ENCODE assay signal across 8 cellular contexts in the genomic region with DNA sequence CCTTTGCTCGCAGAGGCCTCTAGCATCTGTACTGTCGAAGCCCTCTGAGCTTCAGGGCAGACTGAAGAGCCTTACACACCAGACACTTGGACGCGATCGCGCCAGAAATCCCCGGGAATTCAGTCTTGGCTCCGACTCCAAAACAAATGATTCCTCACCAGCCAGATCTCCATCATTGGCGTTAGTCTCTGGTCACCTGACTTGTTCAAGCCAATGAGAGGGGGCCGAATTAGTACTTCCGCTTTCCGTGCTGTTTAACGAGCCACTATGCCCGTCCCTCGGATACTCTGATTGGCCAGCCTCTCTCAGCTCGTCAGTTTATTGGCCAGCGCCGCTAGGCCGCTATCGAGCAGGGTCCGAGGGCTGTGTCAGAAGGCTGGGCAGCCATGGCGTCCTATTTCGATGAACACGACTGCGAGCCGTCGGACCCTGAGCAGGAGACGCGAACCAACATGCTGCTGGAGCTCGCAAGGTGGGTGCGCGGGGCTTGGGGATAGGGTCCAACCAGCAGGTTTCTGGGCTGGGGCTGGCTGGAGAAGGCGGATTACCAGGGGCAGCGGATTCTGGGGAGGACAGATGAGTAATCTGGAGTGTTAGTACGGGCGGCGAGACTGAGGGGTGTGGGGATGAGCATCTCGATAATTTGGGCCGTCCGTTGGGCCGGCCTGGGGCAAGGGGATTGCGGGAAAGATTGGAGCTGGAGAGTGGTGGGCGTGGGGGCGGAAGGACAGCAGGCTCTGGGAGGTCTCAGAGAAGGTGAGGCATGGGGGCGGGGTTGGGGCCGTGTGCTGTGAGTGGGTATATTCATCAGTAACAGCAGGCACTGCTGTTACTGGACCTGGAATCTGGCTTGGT. TPM values are rescaled to one million over a fixed set of nuclear protein-coding genes. Genes with fewer than 3 reads are reported as not detected.
DNase-seq lines count a peak whose midpoint lies in the region; ATAC-seq and TF ChIP-seq lines count a peak whose summit lies in the region.

A gene with protein sequence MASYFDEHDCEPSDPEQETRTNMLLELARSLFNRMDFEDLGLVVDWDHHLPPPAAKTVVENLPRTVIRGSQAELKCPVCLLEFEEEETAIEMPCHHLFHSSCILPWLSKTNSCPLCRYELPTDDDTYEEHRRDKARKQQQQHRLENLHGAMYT (plus strand): TSS at position 368 of the 855 bp plus-strand sequence. CDS start 19 bp downstream, at position 387.

- no peaks in the 10 kb centered on the region for H3K27me3 ChIP-seq in BJ (ENCODE audit: control insufficient read depth, insufficient read depth, low read length)
- no peaks in the 10 kb centered on the region for H3K27me3 ChIP-seq in colonic mucosa
- no peaks in the 10 kb centered on the region for H3K27me3 ChIP-seq in layer of hippocampus (ENCODE audit: control insufficient read depth, insufficient read depth, low read length)

- H3K36me3 Mint-ChIP-seq in activated CD4-positive, alpha-beta T cell treated with anti-CD3 and anti-CD28 coated beads, Interleukin-2, amount 10 ng/mL, durations not matched to agents 24 days and 14 days (ENCODE audit: low read depth): peaks cover 27% of the 10 kb centered on the region

- H3K27ac Mint-ChIP-seq in activated CD4-positive, alpha-beta T cell treated with anti-CD3 and anti-CD28 coated beads, Interleukin-2, amount 10 ng/mL, durations not matched to agents 24 days and 14 days: peak within 1 kb of the TSS; percentile 90

- H3K4me1 ChIP-seq in colonic mucosa: peaks cover 6% of the 10 kb centered on the region

- intact Hi-C loops in activated CD4-positive, alpha-beta T cell treated with anti-CD3 and anti-CD28 coated beads, Interleukin-2, amount 10 ng/mL, durations not matched to agents 24 days and 14 days (cut with micrococcal nuclease): loop anchor here (1.0 to 2.0 kb wide), 4 partner anchors 8 to 34 kb away; partner anchors contain the start of gene GGCX
- intact Hi-C loops in colonic mucosa (cut with DNase I): no loop called here

- peaks cover 20% of the 10 kb centered on the region for H3K4me1 Mint-ChIP-seq in activated CD4-positive, alpha-beta T cell treated with anti-CD3 and anti-CD28 coated beads, Interleukin-2, amount 10 ng/mL, durations not matched to agents 24 days and 14 days

- H3K9ac ChIP-seq in colonic mucosa (ENCODE audit: low read depth in 2 of 2, low read length in 2 of 2): peak within 1 kb of the TSS; percentile 94 to 98

- H3K4me3 Mint-ChIP-seq in activated CD4-positive, alpha-beta T cell treated with anti-CD3 and anti-CD28 coated beads, Interleukin-2, amount 10 ng/mL, durations not matched to agents 24 days and 14 days: peak within 1 kb of the TSS; percentile 94

- POLR2A ChIA-PET in BJ (lab: Charles Lee): interaction anchor here (0.6 to 1.6 kb wide), 3 partner anchors 9 to 129 kb away, joined by 3 to 11 read pairs (median 8); no protein-coding TSS in a partner anchor

- H3K4me3 ChIP-seq in BJ (ENCODE audit: low read depth, low read length) (peak within 1 kb of the TSS; percentile 95), colonic mucosa (peak within 1 kb of the TSS; percentile 90)

- H3K36me3 ChIP-seq in BJ (ENCODE audit: control insufficient read depth, insufficient read depth, low read length) (peaks cover 18% of the 10 kb centered on the region), colonic mucosa (no peaks in the 10 kb centered on the region)

- CTCF ChIA-PET in BJ (lab: Yijun Ruan, JAX): interaction anchor here (0.8 to 1.7 kb wide), 5 partner anchors 10 to 176 kb away, joined by 3 to 8 read pairs (median 4); no protein-coding TSS in a partner anchor

- peak; percentile 97 for DNase-seq in BJ (ENCODE audit: low read depth)
- DNase-seq in NCI-H526 treated with DMSO at 0.1 percent for 48 hours (lab: John Stamatoyannopoulos, UW): peak; percentile 98
- DNase-seq in activated CD4-positive, alpha-beta T cell treated with anti-CD3 and anti-CD28 coated beads, Interleukin-2, amount 10 ng/mL, durations not matched to agents 24 days and 14 days: peak; percentile 98
- DNase-seq in colonic mucosa: peak; percentile 98
- peak; percentile 71 to 84 for DNase-seq in stimulated activated CD4-positive, alpha-beta T cell treated with anti-CD3 and anti-CD28 coated beads, Interleukin-1b, Interleukin-23, amount 100 ng/mL, for 4 hours (ENCODE audit: low read depth in 2 of 2)

- peak; percentile 99 for ATAC-seq in GM19324 (IDR thresholded peaks at IDR 0.05; ENCODE audit: low FRiP score, unreplicated experiment)
- peak; percentile 97 for ATAC-seq in HG03469 (IDR thresholded peaks at IDR 0.05; ENCODE audit: unreplicated experiment)

- TF ChIP-seq CTCF in BJ (IDR thresholded peaks at IDR 0.05; ENCODE audit: insufficient read depth, low read depth, low read length): no peak
- TF ChIP-seq CTCF in colonic mucosa (IDR thresholded peaks at IDR 0.05): no peak

- no peaks in the 10 kb centered on the region for H3K9me3 Mint-ChIP-seq in activated CD4-positive, alpha-beta T cell treated with anti-CD3 and anti-CD28 coated beads, Interleukin-2, amount 10 ng/mL, durations not matched to agents 24 days and 14 days

- H3K27me3 Mint-ChIP-seq in activated CD4-positive, alpha-beta T cell treated with anti-CD3 and anti-CD28 coated beads, Interleukin-2, amount 10 ng/mL, durations not matched to agents 24 days and 14 days: no peaks in the 10 kb centered on the region

- no peaks in the 10 kb centered on the region for H3K9me3 ChIP-seq in colonic mucosa

- peak within 1 kb of the TSS; percentile 82 for H3K27ac ChIP-seq in colonic mucosa
- peak within 1 kb of the TSS; percentile 90 for H3K27ac ChIP-seq in layer of hippocampus (ENCODE audit: low read depth, low read length)

RNA-seq across cellular contexts. Expression of the gene that starts here (rescaled TPM):
- 376 and 394 TPM in 2 replicates for polyA plus RNA-seq in BJ (2011; rRNA removed)
- polyA minus RNA-seq in BJ (2011; rRNA and poly(A)+ RNA removed): 67.9 and 142 TPM in 2 replicates
- 111 and 116 TPM in 2 replicates for total RNA-seq in activated CD4-positive, alpha-beta T cell treated with anti-CD3 and anti-CD28 coated beads, Interleukin-2, amount 10 ng/mL, durations not matched to agents 24 days and 14 days
- 100 to 1,000 TPM in 1 of 2 donors, 10 to 100 TPM in 1; 86.0 to 106 TPM for total RNA-seq in colonic mucosa

Comparison
In these comparisons a context has a peak if more than half of its experiments do, and no peak if none do; other contexts are left out.
1. Peak in every context shown above with its lines: DNase-seq, ATAC-seq, H3K4me3 ChIP-seq and H3K27ac ChIP-seq.